8 cellular contexts compared by ENCODE assay signal in the genomic region with DNA sequence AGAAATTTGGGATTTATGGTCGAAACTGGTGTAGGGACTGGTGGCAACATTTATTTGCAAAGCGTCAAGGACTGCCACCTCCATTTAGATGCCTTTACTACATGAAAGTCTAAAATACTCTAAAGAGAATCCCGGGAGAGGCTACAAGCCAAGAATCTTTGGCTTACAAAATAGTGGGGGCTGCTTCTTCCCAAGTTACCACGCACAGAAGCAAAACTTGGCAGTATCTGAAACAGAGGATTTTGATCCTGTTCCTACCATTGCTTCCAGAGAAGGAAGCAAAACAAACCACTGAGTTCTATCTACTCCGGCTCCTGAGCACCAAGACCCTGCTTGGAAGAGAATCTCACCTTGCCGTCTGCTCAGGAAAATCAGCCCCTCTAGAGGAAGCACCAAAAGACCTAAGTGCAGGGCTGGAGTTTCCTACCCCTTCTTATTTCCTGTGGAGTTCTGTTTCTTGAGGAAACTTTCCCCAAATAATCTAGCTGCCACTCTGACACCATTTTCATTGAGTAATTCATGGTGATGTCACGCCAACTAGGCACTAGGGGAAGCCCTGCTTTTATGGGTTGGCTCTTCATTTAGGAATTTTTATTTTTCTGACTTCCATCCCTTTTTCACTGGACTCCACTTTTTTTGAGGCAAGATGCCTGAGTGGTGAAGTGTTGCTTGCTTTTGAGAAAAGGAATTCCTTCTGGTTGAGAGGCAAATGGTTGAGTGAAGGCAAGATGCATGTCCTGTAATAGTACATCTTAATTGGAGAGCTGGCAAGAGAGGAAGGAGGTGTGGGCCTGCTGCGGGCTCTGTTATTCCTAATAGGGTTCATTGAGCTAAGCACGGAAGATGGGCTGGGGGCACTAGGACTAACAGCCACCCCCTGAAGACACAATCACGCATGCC. TPM values are rescaled to one million over a fixed set of nuclear protein-coding genes. Genes with fewer than 3 reads are reported as not detected.
DNase-seq lines count a peak whose midpoint lies in the region; ATAC-seq and TF ChIP-seq lines count a peak whose summit lies in the region.

No MANE protein-coding gene starts in this region.

- H3K4me3 ChIP-seq in NB4 (ENCODE audit: low read depth, low read length) (peak overlapping the region; percentile 1), colonic mucosa (no peak overlapping the region)

- H3K4me1 Mint-ChIP-seq in nephron, result peaks cover 90% of the 10 kb centered on the region

- TF ChIP-seq POLR2A in NB4 (IDR thresholded peaks at IDR 0.05; ENCODE audit: extremely low read depth, insufficient read length), result no peak

- ATAC-seq in HG02798 (IDR thresholded peaks at IDR 0.05; ENCODE audit: poor library complexity, unreplicated experiment), result no peak
- no peak for ATAC-seq in GM21717 (IDR thresholded peaks at IDR 0.05; ENCODE audit: unreplicated experiment)

- H3K27me3 Mint-ChIP-seq in nephron (ENCODE audit: low read depth), result no peaks in the 10 kb centered on the region

- peak overlapping the region; percentile 85 to 95 (median 93) for H3K27ac Mint-ChIP-seq in nephron

- H3K9ac ChIP-seq in colonic mucosa (ENCODE audit: low read depth in 2 of 2, low read length in 2 of 2), result peak overlapping the region in 1 of 2 donors; percentile 42

- intact Hi-C loops in colonic mucosa (cut with DNase I), result no loop called here

- no peak for TF ChIP-seq CTCF in NB4 (IDR thresholded peaks at IDR 0.05; ENCODE audit: low read depth, low read length)
- no peak for TF ChIP-seq CTCF in colonic mucosa (IDR thresholded peaks at IDR 0.05)
- no peak for TF ChIP-seq CTCF in nephron (IDR thresholded peaks at IDR 0.05; ENCODE audit: unreplicated experiment in 3 of 3)

- H3K9me3 Mint-ChIP-seq in nephron, result no peaks in the 10 kb centered on the region

- H3K36me3 Mint-ChIP-seq in nephron (ENCODE audit: low read depth), result no peaks in the 10 kb centered on the region

- DNase-seq in EH (ENCODE audit: low read depth) (peak; percentile 98), NB4 (ENCODE audit: low read depth) (peak; percentile 21), colonic mucosa (no peak), NCI-H510A treated with DMSO at 0.1 percent for 48 hours (lab: John Stamatoyannopoulos, UW) (no peak), KG1 (lab: John Stamatoyannopoulos, UW) (no peak)

- peak overlapping the region in 2 of 3 experiments; percentile 4 to 11 for H3K4me3 Mint-ChIP-seq in nephron

- H3K27ac ChIP-seq in colonic mucosa, result peak overlapping the region; percentile 53

- H3K4me1 ChIP-seq in colonic mucosa, result peaks cover 22% of the 10 kb centered on the region

- no peaks in the 10 kb centered on the region for H3K27me3 ChIP-seq in colonic mucosa

- no peaks in the 10 kb centered on the region for H3K36me3 ChIP-seq in colonic mucosa

- no peaks in the 10 kb centered on the region for H3K9me3 ChIP-seq in colonic mucosa

RNA-seq across cellular contexts. Expression of gene EML4, which starts 36.8 kb away (rescaled TPM):
- 100 to 1,000 TPM in 1 of 2 donors, 10 to 100 TPM in 1; 82.1 to 103 TPM for total RNA-seq in colonic mucosa

Comparison
In these comparisons a context has a peak if more than half of its experiments do, and no peak if none do; other contexts are left out.
1. DNase-seq: peak in EH (single experiment) and NB4 (single experiment); none in colonic mucosa (single experiment), NCI-H510A treated with DMSO at 0.1 percent for 48 hours (single experiment) and KG1 (single experiment).